Comparison of ENCODE assay signal across 22 cellular contexts in the genomic region with DNA sequence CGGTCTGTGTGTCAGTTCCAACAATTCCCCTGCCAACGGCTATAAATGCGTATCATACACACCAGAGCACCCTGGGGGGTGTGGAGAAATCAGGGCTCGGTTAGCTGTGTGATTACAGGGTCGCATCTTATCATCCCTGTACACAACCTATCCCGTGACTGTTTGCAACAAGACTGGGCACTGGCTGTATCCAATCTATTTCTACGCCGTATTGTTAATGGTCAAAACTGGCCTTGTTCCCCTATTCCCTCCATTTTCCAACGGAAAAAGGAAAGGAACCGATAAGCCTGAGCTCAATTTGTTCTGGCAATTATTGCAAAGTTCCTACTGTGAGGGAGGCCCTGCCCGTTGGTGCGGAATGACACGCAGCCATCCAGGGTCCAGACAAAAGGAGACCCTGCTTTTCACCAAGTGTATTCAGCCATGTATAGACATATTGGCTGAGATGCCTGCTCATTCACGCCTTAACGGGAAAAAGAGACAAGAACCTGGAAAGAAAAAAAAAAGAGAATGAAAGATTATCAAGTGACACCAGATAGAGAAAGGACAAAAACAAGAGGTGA.
"Had no signal": no experiment of that assay in that cellular context is flagged by ENCODE, and none has a peak within 500 bp of the region (broad histone marks: within the 10 kb centered on the region; RNA-seq: fewer than 3 reads in every experiment).

No MANE protein-coding gene starts in this region.

- DNase-seq: activated CD4-positive, alpha-beta T cell treated with anti-CD3 and anti-CD28 coated beads for 4 hours; activated CD8-positive, alpha-beta memory T cell treated with anti-CD3 and anti-CD28 coated beads, Interleukin-2, amount 50 U/mL, for 48 hours; activated CD8-positive, alpha-beta T cell treated with anti-CD3 and anti-CD28 coated beads, Interleukin-2, amount 10 ng/mL, durations not matched to agents 7 days and 5 days; activated naive CD4-positive, alpha-beta T cell treated with anti-CD3 and anti-CD28 coated beads, Interleukin-2, amount 50 U/mL, for 16 hours; activated naive CD8-positive, alpha-beta T cell treated with anti-CD3 and anti-CD28 coated beads, Interleukin-2, amount 10 ng/mL, durations not matched to agents 7 days and 5 days; activated T-cell treated with anti-CD3 and anti-CD28 coated beads, Interleukin-2, amount 50 U/mL, for 1 hour; adrenal gland; anterior cingulate cortex; body of pancreas; MG63; MV-4-11; NCI-H1092 treated with DMSO at 0.1 percent for 48 hours; NCI-H1417 treated with DMSO at 0.1 percent for 48 hours; NCI-H187 treated with DMSO at 0.1 percent for 48 hours; NCI-H2081 treated with DMSO at 0.1 percent for 48 hours; NCI-H446; NCI-H524 treated with DMSO at 0.1 percent for 48 hours; Peyer's patch; Right ventricle myocardium superior had no signal

- ATAC-seq: activated CD4-positive, CD25-positive, alpha-beta regulatory T cell treated with anti-CD3 and anti-CD28 coated beads, Interleukin-2, amount 50 U/mL, for 24 hours; activated CD8-positive, alpha-beta T cell treated with anti-CD3 and anti-CD28 coated beads, Interleukin-2, amount 10 ng/mL, durations not matched to agents 7 days and 5 days; body of pancreas had no signal

- H3K27ac ChIP-seq: adrenal gland, body of pancreas, Peyer's patch, RWPE1, SJSA1 had no signal

- H3K9me3 ChIP-seq: adrenal gland, body of pancreas, MG63, Peyer's patch, SJSA1 had no signal

- H3K4me1 ChIP-seq: adrenal gland, body of pancreas, Peyer's patch, SJSA1 had no signal

- H3K27me3 ChIP-seq: adrenal gland, body of pancreas, MG63, Peyer's patch had no signal

- H3K36me3 ChIP-seq: adrenal gland, MG63, Peyer's patch, SJSA1 had no signal

- H3K4me3 ChIP-seq: adrenal gland, body of pancreas, MG63, Peyer's patch, SJSA1 had no signal
